16 cellular contexts compared by ENCODE assay signal in the genomic region with DNA sequence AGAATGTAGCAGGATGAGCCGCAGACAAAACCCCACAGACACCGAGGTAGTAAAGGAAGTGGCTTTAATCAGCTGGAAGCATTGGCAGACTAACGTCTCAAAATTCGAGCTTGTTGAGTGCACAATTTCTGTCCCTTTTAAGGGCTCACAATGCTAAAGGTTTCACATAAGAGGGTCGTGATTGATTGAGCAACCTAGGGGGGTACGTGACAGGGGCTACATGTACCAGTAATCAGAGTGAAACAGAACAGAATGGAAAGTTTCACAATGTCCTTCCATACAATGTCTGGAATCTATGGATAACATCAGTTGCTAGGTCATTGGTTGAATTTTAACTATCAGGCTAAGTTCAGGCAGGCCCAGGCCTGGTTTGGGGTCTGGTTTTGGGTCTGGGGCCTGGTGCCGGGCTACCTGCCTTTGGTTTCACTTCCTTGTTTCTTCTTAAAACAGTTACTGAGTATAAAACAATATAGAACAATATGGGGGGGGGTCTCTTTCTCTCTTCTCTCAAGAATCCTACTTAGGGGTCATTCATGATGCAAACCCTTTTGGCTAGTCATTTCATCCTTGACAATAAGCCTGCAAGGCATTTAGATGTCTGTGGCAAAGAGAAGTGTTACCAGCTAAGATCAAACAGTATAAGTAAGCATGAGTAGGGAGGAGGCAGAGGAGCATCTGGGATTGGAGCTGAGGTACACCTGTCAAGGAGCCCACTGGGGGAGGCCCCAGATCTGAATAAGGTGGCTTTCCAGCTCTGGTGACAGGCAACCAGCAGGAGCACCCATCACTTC.
DNase-seq lines count a peak whose midpoint lies in the region; ATAC-seq lines count a peak whose summit lies in the region.
"Had no signal": no experiment of that assay in that cellular context is flagged by ENCODE, and none has a peak within 500 bp of the region (broad histone marks: within the 10 kb centered on the region; RNA-seq: fewer than 3 reads in every experiment).

No MANE protein-coding gene starts in this region.

- peak overlapping the region; percentile 42 for H3K4me3 Mint-ChIP-seq in activated naive CD8-positive, alpha-beta T cell treated with anti-CD3 and anti-CD28 coated beads, Interleukin-2, amount 10 ng/mL, durations not matched to agents 7 days and 5 days
- no peak overlapping the region for H3K4me3 Mint-ChIP-seq in activated naive CD8-positive, alpha-beta T cell treated with anti-CD3 and anti-CD28 coated beads, Interleukin-2, amount 50 U/mL, for 24 hours
- H3K4me3 Mint-ChIP-seq in dendritic cell treated with granulocyte-macrophage colony-stimulating factor and Interleukin-4, amounts not matched to agents 40 ng/mL and 50 ng/mL, for 4 days = no peak overlapping the region
- H3K4me3 Mint-ChIP-seq: CD4-positive, alpha-beta T cell; HFFc6 had no signal

- peaks cover 19% of the 10 kb centered on the region for H3K27me3 Mint-ChIP-seq in activated naive CD8-positive, alpha-beta T cell treated with anti-CD3 and anti-CD28 coated beads, Interleukin-2, amount 10 ng/mL, durations not matched to agents 7 days and 5 days
- no peaks in the 10 kb centered on the region for H3K27me3 Mint-ChIP-seq in activated naive CD8-positive, alpha-beta T cell treated with anti-CD3 and anti-CD28 coated beads, Interleukin-2, amount 50 U/mL, for 24 hours
- peaks cover 5% of the 10 kb centered on the region for H3K27me3 Mint-ChIP-seq in dendritic cell treated with granulocyte-macrophage colony-stimulating factor and Interleukin-4, amounts not matched to agents 40 ng/mL and 50 ng/mL, for 4 days

- no peak overlapping the region for H3K4me3 ChIP-seq in Jurkat, Clone E6-1 (ENCODE audit: low read length)

- POLR2A ChIA-PET in activated naive CD8-positive, alpha-beta T cell treated with anti-CD3 and anti-CD28 coated beads, Interleukin-2, amount 10 ng/mL, durations not matched to agents 7 days and 5 days (lab: Charles Lee) = no interaction called here

- H3K27ac Mint-ChIP-seq in activated naive CD8-positive, alpha-beta T cell treated with anti-CD3 and anti-CD28 coated beads, Interleukin-2, amount 10 ng/mL, durations not matched to agents 7 days and 5 days = no peak overlapping the region
- no peak overlapping the region for H3K27ac Mint-ChIP-seq in activated naive CD8-positive, alpha-beta T cell treated with anti-CD3 and anti-CD28 coated beads, Interleukin-2, amount 50 U/mL, for 24 hours
- H3K27ac Mint-ChIP-seq in dendritic cell treated with granulocyte-macrophage colony-stimulating factor and Interleukin-4, amounts not matched to agents 40 ng/mL and 50 ng/mL, for 4 days = peak overlapping the region; percentile 24
- H3K27ac Mint-ChIP-seq: CD4-positive, alpha-beta T cell; HFFc6 had no signal

- H3K36me3 Mint-ChIP-seq in activated naive CD8-positive, alpha-beta T cell treated with anti-CD3 and anti-CD28 coated beads, Interleukin-2, amount 10 ng/mL, durations not matched to agents 7 days and 5 days = no peaks in the 10 kb centered on the region
- H3K36me3 Mint-ChIP-seq in activated naive CD8-positive, alpha-beta T cell treated with anti-CD3 and anti-CD28 coated beads, Interleukin-2, amount 50 U/mL, for 24 hours (ENCODE audit: low read depth) = no peaks in the 10 kb centered on the region
- no peaks in the 10 kb centered on the region for H3K36me3 Mint-ChIP-seq in dendritic cell treated with granulocyte-macrophage colony-stimulating factor and Interleukin-4, amounts not matched to agents 40 ng/mL and 50 ng/mL, for 4 days (ENCODE audit: low read depth)

- no peaks in the 10 kb centered on the region for H3K9me3 Mint-ChIP-seq in activated naive CD8-positive, alpha-beta T cell treated with anti-CD3 and anti-CD28 coated beads, Interleukin-2, amount 10 ng/mL, durations not matched to agents 7 days and 5 days
- no peaks in the 10 kb centered on the region for H3K9me3 Mint-ChIP-seq in activated naive CD8-positive, alpha-beta T cell treated with anti-CD3 and anti-CD28 coated beads, Interleukin-2, amount 50 U/mL, for 24 hours
- H3K9me3 Mint-ChIP-seq in dendritic cell treated with granulocyte-macrophage colony-stimulating factor and Interleukin-4, amounts not matched to agents 40 ng/mL and 50 ng/mL, for 4 days = no peaks in the 10 kb centered on the region
- H3K9me3 Mint-ChIP-seq: CD4-positive, alpha-beta T cell; HFFc6 had no signal

- ATAC-seq in activated naive CD8-positive, alpha-beta T cell treated with anti-CD3 and anti-CD28 coated beads, Interleukin-2, amount 10 ng/mL, durations not matched to agents 7 days and 5 days (ENCODE audit: low read depth) = no peak
- ATAC-seq in activated naive CD8-positive, alpha-beta T cell treated with anti-CD3 and anti-CD28 coated beads, Interleukin-2, amount 50 U/mL, for 24 hours = no peak
- no peak for ATAC-seq in GM21381 (IDR thresholded peaks at IDR 0.05; ENCODE audit: unreplicated experiment)
- no peak for ATAC-seq in HG02973 (IDR thresholded peaks at IDR 0.05; ENCODE audit: unreplicated experiment)

- no peak for DNase-seq in activated naive CD8-positive, alpha-beta T cell treated with anti-CD3 and anti-CD28 coated beads, Interleukin-2, amount 10 ng/mL, durations not matched to agents 7 days and 5 days
- DNase-seq in activated naive CD8-positive, alpha-beta T cell treated with anti-CD3 and anti-CD28 coated beads, Interleukin-2, amount 50 U/mL, for 24 hours = no peak
- peak; percentile 6 for DNase-seq in Jurkat, Clone E6-1 (ENCODE audit: low read depth, low spot score)
- no peak for DNase-seq in DMS79 (lab: John Stamatoyannopoulos, UW)
- no peak for DNase-seq in pons (ENCODE audit: low spot score)
- DNase-seq: C1 segment of cervical spinal cord; CD4-positive, alpha-beta T cell; DMS153; DND-41; GDM1; HCEC 1CT; HFFc6; IMR-90 had no signal

- H3K4me1 Mint-ChIP-seq in activated naive CD8-positive, alpha-beta T cell treated with anti-CD3 and anti-CD28 coated beads, Interleukin-2, amount 10 ng/mL, durations not matched to agents 7 days and 5 days = peaks cover 21% of the 10 kb centered on the region
- no peaks in the 10 kb centered on the region for H3K4me1 Mint-ChIP-seq in activated naive CD8-positive, alpha-beta T cell treated with anti-CD3 and anti-CD28 coated beads, Interleukin-2, amount 50 U/mL, for 24 hours
- peaks cover 26% of the 10 kb centered on the region for H3K4me1 Mint-ChIP-seq in dendritic cell treated with granulocyte-macrophage colony-stimulating factor and Interleukin-4, amounts not matched to agents 40 ng/mL and 50 ng/mL, for 4 days (ENCODE audit: low read depth)

- intact Hi-C loops in dendritic cell treated with granulocyte-macrophage colony-stimulating factor and Interleukin-4, amounts not matched to agents 40 ng/mL and 50 ng/mL, for 4 days (cut with micrococcal nuclease) = no loop called here
